In genomic region chr17:7219812-7220592, GRCh38 we compare ENCODE assay signal across 8 cellular contexts.
DNase-seq lines count a peak whose midpoint lies in the region; ATAC-seq and TF ChIP-seq lines count a peak whose summit lies in the region.

ACADVL (plus strand) TSS chr17:7219938; CDS start chr17:7219985, 47 bp downstream.
DLG4 (minus strand) TSS chr17:7219836.

- CTCF ChIA-PET in HEK293T (lab: Yijun Ruan, JAX) = interaction anchor here (0.6 to 1.4 kb wide), 2 partner anchors 17 to 29 kb away, joined by 3 to 4 read pairs; no protein-coding TSS in a partner anchor

- peak; percentile 67 for DNase-seq in GDM1 (lab: John Stamatoyannopoulos, UW)
- peak; percentile 71 for DNase-seq in HEK293T (ENCODE audit: extremely low spot score)
- peak; percentile 61 to 79 for DNase-seq in NCI-H1930 (lab: John Stamatoyannopoulos, UW)
- peak; percentile 55 for DNase-seq in activated CD4-positive, CD25-positive, alpha-beta regulatory T cell treated with anti-CD3 and anti-CD28 coated beads, Interleukin-2, amount 50 U/mL, for 16 hours (ENCODE audit: low read depth, low spot score)
- DNase-seq in central memory CD8-positive, alpha-beta T cell (ENCODE audit: low spot score in 2 of 2) = peak; percentile 35 to 44
- DNase-seq in islet precursor cell = peak; percentile 97
- DNase-seq in stimulated activated CD4-positive, alpha-beta T cell treated with anti-CD3 and anti-CD28 coated beads, Interleukin-12 subunit alpha, Interleukin-12 subunit beta, amount 100 ng/mL, for 4 hours = peak; percentile 78
- no peak for DNase-seq in NCI-H2107 treated with DMSO at 0.1 percent for 48 hours (lab: John Stamatoyannopoulos, UW; ENCODE audit: unreplicated experiment)

- POLR2A ChIA-PET in HEK293T (lab: Yijun Ruan, JAX) = interaction anchor here (0.6 to 9.3 kb wide), 27 partner anchors 9 to 185 kb away, joined by 3 to 166 read pairs (median 4); partner anchors contain the start of genes DVL2, GABARAP, NEURL4 and PHF23

- H3K36me3 Mint-ChIP-seq in central memory CD8-positive, alpha-beta T cell (ENCODE audit: insufficient read depth) = peaks cover 8% of the 10 kb centered on the region

- peaks cover 44% of the 10 kb centered on the region for H3K4me1 Mint-ChIP-seq in central memory CD8-positive, alpha-beta T cell

- H3K27ac Mint-ChIP-seq in central memory CD8-positive, alpha-beta T cell (ENCODE audit: low read depth) = peak within 1 kb of the TSS; percentile 95

- ATAC-seq in central memory CD8-positive, alpha-beta T cell (replicated peaks; ENCODE audit: extremely low read depth, poor library complexity, severe bottlenecking) = peak; percentile 62

- no peaks in the 10 kb centered on the region for H3K9me3 Mint-ChIP-seq in central memory CD8-positive, alpha-beta T cell

- H3K27me3 Mint-ChIP-seq in central memory CD8-positive, alpha-beta T cell = no peaks in the 10 kb centered on the region

- peak within 1 kb of the TSS; percentile 98 for H3K4me3 Mint-ChIP-seq in central memory CD8-positive, alpha-beta T cell

TF ChIP-seq in HEK293T, 16 proteins besides CTCF, POLR2A, EP300 and RAD21:
- TF ChIP-seq ZNF384 (IDR thresholded peaks at IDR 0.05) (no peak), HDGF (IDR thresholded peaks at IDR 0.05; ENCODE audit: borderline replicate concordance) (no peak), ELF4 (IDR thresholded peaks at IDR 0.05) (no peak), LEF1 (IDR thresholded peaks at IDR 0.05; ENCODE audit: borderline replicate concordance) (no peak), SUZ12 (IDR thresholded peaks at IDR 0.05) (no peak), ARNT (IDR thresholded peaks at IDR 0.05) (no peak), NFRKB (IDR thresholded peaks at IDR 0.05) (no peak), TARDBP (IDR thresholded peaks at IDR 0.05) (no peak), BHLHE40 (IDR thresholded peaks at IDR 0.05; ENCODE audit: borderline replicate concordance) (no peak), FOXK2 (IDR thresholded peaks at IDR 0.05) (no peak), FOXA1 (IDR thresholded peaks at IDR 0.05) (no peak), CTBP1 (IDR thresholded peaks at IDR 0.05; ENCODE audit: borderline replicate concordance) (no peak), SP1 (IDR thresholded peaks at IDR 0.05) (no peak), FOXM1 (IDR thresholded peaks at IDR 0.05; ENCODE audit: borderline replicate concordance) (no peak), L3MBTL2 (conservative IDR thresholded peaks at IDR 0.05) (no peak), PKNOX1 (IDR thresholded peaks at IDR 0.05) (no peak)
